ENCODE assay signal across 8 cellular contexts in genomic region chr7:38345546-38346172, GRCh38.
DNase-seq lines count a peak whose midpoint lies in the region; ATAC-seq and TF ChIP-seq lines count a peak whose summit lies in the region.
"Not testable (repeated sequence)": the region's sequence is repeated elsewhere in the genome, so short reads cannot be mapped to it uniquely, and the experiment has no call there.

No MANE protein-coding gene starts in this region.

- peak; percentile 58 for DNase-seq in GF-D8 (lab: John Stamatoyannopoulos, UW)
- peak; percentile 53 for DNase-seq in NCI-H69 (lab: John Stamatoyannopoulos, UW)
- DNase-seq in activated B cell treated with CpG ODN at 0.5 μM for 24 hours, result not testable (repeated sequence)
- peak; percentile 66 for DNase-seq in colonic mucosa
- DNase-seq in kidney tubule cell (ENCODE audit: low spot score), result peak; percentile 76
- DNase-seq in stromal cell of bone marrow (ENCODE audit: low read depth), result peak; percentile 15

- H3K27ac Mint-ChIP-seq in activated B cell treated with CpG ODN at 0.5 μM for 24 hours, result not testable (repeated sequence)

- peaks cover 30% of the 10 kb centered on the region for H3K4me1 Mint-ChIP-seq in activated B cell treated with CpG ODN at 0.5 μM for 24 hours

- H3K27me3 ChIP-seq in colonic mucosa, result not testable (repeated sequence)

- not testable (repeated sequence) for H3K4me1 ChIP-seq in colonic mucosa

- not testable (repeated sequence) for H3K9me3 Mint-ChIP-seq in activated B cell treated with CpG ODN at 0.5 μM for 24 hours

- H3K9ac ChIP-seq in colonic mucosa (ENCODE audit: low read depth in 2 of 2, low read length in 2 of 2), result not testable (repeated sequence)

- not testable (repeated sequence) for H3K9me3 ChIP-seq in colonic mucosa

- not testable (repeated sequence) for H3K27me3 Mint-ChIP-seq in activated B cell treated with CpG ODN at 0.5 μM for 24 hours

- intact Hi-C loops in activated B cell treated with CpG ODN at 0.5 μM for 24 hours (cut with micrococcal nuclease); colonic mucosa (cut with DNase I): not testable (repeated sequence)

- H3K4me3 Mint-ChIP-seq in activated B cell treated with CpG ODN at 0.5 μM for 24 hours, result not testable (repeated sequence)

- CTCF ChIA-PET in activated B cell treated with CpG ODN at 0.5 μM for 24 hours (lab: Charles Lee), result interaction anchor here (1.0 to 2.0 kb wide), 5 partner anchors 11 to 29 kb away, joined by 3 to 16 read pairs (median 4); no protein-coding TSS in a partner anchor

- not testable (repeated sequence) for H3K4me3 ChIP-seq in colonic mucosa

- not testable (repeated sequence) for H3K36me3 Mint-ChIP-seq in activated B cell treated with CpG ODN at 0.5 μM for 24 hours (ENCODE audit: low read depth)

- peak; percentile 49 for ATAC-seq in GM21576 (IDR thresholded peaks at IDR 0.05; ENCODE audit: unreplicated experiment)
- peak; percentile 41 for ATAC-seq in HG03442 (IDR thresholded peaks at IDR 0.05; ENCODE audit: unreplicated experiment)
- ATAC-seq in activated B cell treated with CpG ODN at 0.5 μM for 24 hours (ENCODE audit: low read depth), result peak; percentile 23

- TF ChIP-seq CTCF in activated B cell treated with CpG ODN at 0.5 μM for 24 hours (IDR thresholded peaks at IDR 0.05), result not testable (repeated sequence)
- TF ChIP-seq CTCF in colonic mucosa (IDR thresholded peaks at IDR 0.05), result peak; percentile 72

- not testable (repeated sequence) for H3K36me3 ChIP-seq in colonic mucosa

- POLR2A ChIA-PET in activated B cell treated with CpG ODN at 0.5 μM for 24 hours (lab: Charles Lee), result interaction anchor here (0.6 kb wide), 1 partner anchor 203 kb away, joined by 3 read pairs; no protein-coding TSS in a partner anchor

- H3K27ac ChIP-seq in colonic mucosa, result not testable (repeated sequence)
